31 cellular contexts compared by ENCODE assay signal in the genomic region with DNA sequence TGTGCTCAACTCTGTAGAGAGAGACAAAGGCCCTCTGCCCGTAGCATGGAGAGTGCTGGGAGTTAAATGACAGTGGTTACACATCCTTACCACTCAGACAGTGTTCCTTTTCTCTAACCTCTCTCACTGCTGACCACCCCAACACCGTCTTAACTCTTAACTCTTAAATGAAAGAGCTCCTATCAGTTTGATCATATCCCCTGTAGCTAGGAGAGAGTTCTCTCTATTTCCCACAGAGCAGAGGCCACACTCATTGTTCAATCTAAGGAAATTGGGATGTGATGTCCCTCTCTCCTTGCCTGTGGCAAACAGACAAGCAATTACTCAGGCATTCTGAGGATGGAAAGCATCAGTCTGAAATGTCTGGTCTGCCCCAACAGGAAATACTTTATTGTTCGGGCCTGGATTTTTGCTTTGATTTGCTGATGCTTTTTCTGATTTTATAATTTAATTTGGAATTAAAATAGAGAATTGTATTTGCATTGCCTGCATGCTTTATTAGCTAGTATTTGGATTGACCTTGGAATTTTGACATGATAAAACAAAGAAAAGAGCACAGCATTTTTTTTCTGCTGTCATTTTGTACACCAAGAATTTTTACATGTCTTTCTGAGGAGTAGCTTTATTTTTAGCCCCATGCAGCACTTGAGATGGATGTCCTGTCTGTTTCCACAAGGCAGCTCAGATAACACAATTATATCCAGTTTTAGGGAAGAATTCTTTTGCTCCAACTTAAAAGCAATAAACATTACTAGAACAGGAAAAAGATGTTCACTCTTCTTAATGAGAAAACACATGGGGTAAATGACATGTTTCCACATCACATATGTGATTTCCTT. TPM values are rescaled to one million over a fixed set of nuclear protein-coding genes. Genes with fewer than 3 reads are reported as not detected.
DNase-seq lines count a peak whose midpoint lies in the region; ATAC-seq and TF ChIP-seq lines count a peak whose summit lies in the region.
"Had no signal": no experiment of that assay in that cellular context is flagged by ENCODE, and none has a peak within 500 bp of the region (broad histone marks: within the 10 kb centered on the region; RNA-seq: fewer than 3 reads in every experiment).

No MANE protein-coding gene starts in this region.

- peaks cover 31% of the 10 kb centered on the region for H3F3A ChIP-seq in neural progenitor cell (ENCODE audit: low read depth)

- H3K9me3 Mint-ChIP-seq in endodermal cell (no peaks in the 10 kb centered on the region), neural progenitor cell (no peaks in the 10 kb centered on the region)
- H3K9me3 Mint-ChIP-seq: CD4-positive, alpha-beta memory T cell had no signal

- TF ChIP-seq CTCF in OCI-LY3 (IDR thresholded peaks at IDR 0.05; ENCODE audit: low read depth, low read length) (no peak), endodermal cell (conservative IDR thresholded peaks at IDR 0.05) (no peak), neural progenitor cell (IDR thresholded peaks at IDR 0.05) (no peak)

- H3K79me2 ChIP-seq in OCI-LY3 (ENCODE audit: low read length) = no peaks in the 10 kb centered on the region
- no peaks in the 10 kb centered on the region for H3K79me2 ChIP-seq in neural progenitor cell (ENCODE audit: low read depth)

- H3K36me3 ChIP-seq in OCI-LY3 (replicated peaks; ENCODE audit: low read depth, low read length) (no peaks in the 10 kb centered on the region), endodermal cell (ENCODE audit: control insufficient read depth, insufficient read depth, low read length) (no peaks in the 10 kb centered on the region), neural progenitor cell (no peaks in the 10 kb centered on the region)
- H3K36me3 ChIP-seq: SJSA1 had no signal

- H3K36me3 Mint-ChIP-seq in endodermal cell (ENCODE audit: low read depth) (no peaks in the 10 kb centered on the region), neural progenitor cell (no peaks in the 10 kb centered on the region)
- H3K36me3 Mint-ChIP-seq: CD4-positive, alpha-beta memory T cell had no signal

- no peak for ATAC-seq in GM21786 (IDR thresholded peaks at IDR 0.05; ENCODE audit: unreplicated experiment)
- ATAC-seq: HepG2, K562, PC-3, Right ventricle myocardium inferior had no signal

- H2AFZ ChIP-seq in OCI-LY3 (ENCODE audit: low read depth, low read length) (peak overlapping the region; percentile 14; the same call in 1 of the 2 replicates), neural progenitor cell (replicated peaks) (peak overlapping the region; percentile 89)

- 56 to 57% methylated on average over 3 of the region's 3 CpGs for WGBS in endodermal cell (ENCODE audit: insufficient coverage in 1 of 2, insufficient read length in 1 of 2), 2 experiments

- H3K27ac ChIP-seq in OCI-LY3 (ENCODE audit: low read length) = no peak overlapping the region
- no peak overlapping the region for H3K27ac ChIP-seq in endodermal cell (ENCODE audit: low read depth, low read length)
- no peak overlapping the region for H3K27ac ChIP-seq in neural progenitor cell
- H3K27ac ChIP-seq: SJSA1 had no signal

- peak; percentile 19 for DNase-seq in EH (ENCODE audit: low read depth)
- DNase-seq in endodermal cell = no peak
- no peak for DNase-seq in neural progenitor cell (ENCODE audit: low spot score)
- DNase-seq in RKO (ENCODE audit: low spot score) = no peak
- DNase-seq in AG08395 (ENCODE audit: low spot score) = no peak
- DNase-seq: AML-193; CD4-positive, alpha-beta memory T cell; COR-L47; DMS53; GF-D8; MV-4-11; NCI-H1105; NCI-H1436 treated with DMSO at 0.1 percent for 48 hours; NCI-H187 treated with DMSO at 0.1 percent for 48 hours; NCI-H2107; NCI-H524; NCI-H748 treated with DMSO at 0.1 percent for 48 hours; PC-3; T-helper 1 cell had no signal

- H3K4me3 ChIP-seq in OCI-LY3 (ENCODE audit: low read length) (no peak overlapping the region), endodermal cell (ENCODE audit: low read length) (no peak overlapping the region), neural progenitor cell (no peak overlapping the region)
- H3K4me3 ChIP-seq: K562, SJSA1 had no signal

- H3K27ac Mint-ChIP-seq in endodermal cell (peak overlapping the region; percentile 50), neural progenitor cell (no peak overlapping the region)
- H3K27ac Mint-ChIP-seq: CD4-positive, alpha-beta memory T cell had no signal

- H3K27me3 ChIP-seq in OCI-LY3 (ENCODE audit: low read depth, low read length) = peaks cover 21% of the 10 kb centered on the region
- H3K27me3 ChIP-seq in endodermal cell (ENCODE audit: control insufficient read depth, insufficient read depth, low read length, poor library complexity, severe bottlenecking) = no peaks in the 10 kb centered on the region
- H3K27me3 ChIP-seq in neural progenitor cell = no peaks in the 10 kb centered on the region

- H3K4me2 ChIP-seq in OCI-LY3 (ENCODE audit: low read length) = no peak overlapping the region
- H3K4me2 ChIP-seq in neural progenitor cell = no peak overlapping the region

- no peaks in the 10 kb centered on the region for H4K20me1 ChIP-seq in OCI-LY3 (ENCODE audit: insufficient read depth, low read length)
- no peaks in the 10 kb centered on the region for H4K20me1 ChIP-seq in neural progenitor cell (ENCODE audit: low read depth)

- H3K27me3 Mint-ChIP-seq in endodermal cell (ENCODE audit: insufficient read depth) (peaks cover 3% of the 10 kb centered on the region), neural progenitor cell (ENCODE audit: insufficient read depth, low read depth) (no peaks in the 10 kb centered on the region)

- H3K9ac ChIP-seq in OCI-LY3 (ENCODE audit: low read length) = no peak overlapping the region
- no peak overlapping the region for H3K9ac ChIP-seq in endodermal cell (ENCODE audit: extremely low read depth, low read length, poor library complexity, severe bottlenecking)
- no peak overlapping the region for H3K9ac ChIP-seq in neural progenitor cell

- no peaks in the 10 kb centered on the region for H3K4me1 ChIP-seq in OCI-LY3 (ENCODE audit: low read length)
- H3K4me1 ChIP-seq in endodermal cell (ENCODE audit: control insufficient read depth, insufficient read depth, low read length) = peaks cover 12% of the 10 kb centered on the region
- peaks cover 47% of the 10 kb centered on the region for H3K4me1 ChIP-seq in neural progenitor cell
- H3K4me1 ChIP-seq: SJSA1 had no signal

- H3K4me3 Mint-ChIP-seq in endodermal cell (no peak overlapping the region), neural progenitor cell (no peak overlapping the region)
- H3K4me3 Mint-ChIP-seq: CD4-positive, alpha-beta memory T cell had no signal

- H3K9me3 ChIP-seq in OCI-LY3 (ENCODE audit: insufficient read depth, low read length) (no peaks in the 10 kb centered on the region), endodermal cell (ENCODE audit: control insufficient read depth, low read length) (no peaks in the 10 kb centered on the region), neural progenitor cell (ENCODE audit: low read depth) (no peaks in the 10 kb centered on the region)
- H3K9me3 ChIP-seq: SJSA1 had no signal

- H3K4me1 Mint-ChIP-seq in endodermal cell (peaks cover 8% of the 10 kb centered on the region), neural progenitor cell (peaks cover 37% of the 10 kb centered on the region)
- H3K4me1 Mint-ChIP-seq: CD4-positive, alpha-beta memory T cell had no signal

RNA-seq across cellular contexts. Expression of gene IER3IP1, which starts 27.7 kb away (rescaled TPM):
- total RNA-seq in endodermal cell (10 to 100 TPM in 1 of 2 donors, 1 to 10 TPM in 1; 6.1 to 10.3 TPM), neural progenitor cell (ENCODE audit: low replicate concordance) (10.9 and 16.6 TPM in 2 replicates)
- 21.7 TPM for polyA plus RNA-seq in endodermal cell (2013, experiment 1 of 2)
- polyA plus RNA-seq in endodermal cell (2013, experiment 2 of 2) = 20.7 TPM

RNA-seq across cellular contexts. Expression of gene SKOR2, which starts 47.6 kb away (rescaled TPM):
- under 1 TPM in 1 of 2 donors, not detected in 1; 0.18 TPM for total RNA-seq in endodermal cell
- polyA plus RNA-seq in endodermal cell (2013, experiment 1 of 2) = 0.43 TPM
- 0.66 TPM for polyA plus RNA-seq in endodermal cell (2013, experiment 2 of 2)
- not detected in 2 replicates for total RNA-seq in neural progenitor cell (ENCODE audit: low replicate concordance)
- total RNA-seq: CD4-positive, alpha-beta memory T cell; Daoy; HepG2; HT1080; K562; LHCN-M2; MCF 10A; PC-3; Right ventricle myocardium inferior; RPMI7951; SJSA1 had no signal
- polyA plus RNA-seq: AG04450; CD4-positive, alpha-beta memory T cell; HepG2; K562 had no signal

RNA-seq across cellular contexts. Expression of gene HDHD2, which starts 53.5 kb away (rescaled TPM):
- 10 to 100 TPM; 53.6 to 76.8 TPM for total RNA-seq in endodermal cell
- polyA plus RNA-seq in endodermal cell (2013, experiment 1 of 2) = 61.6 TPM
- polyA plus RNA-seq in endodermal cell (2013, experiment 2 of 2) = 58.7 TPM
- 54.4 and 85.0 TPM in 2 replicates for total RNA-seq in neural progenitor cell (ENCODE audit: low replicate concordance)
